ENCODE assay signal across 8 cellular contexts in genomic region chr17:51797150-51797549, GRCh38.
"Had no signal": no experiment of that assay in that cellular context is flagged by ENCODE, and none has a peak within 500 bp of the region (broad histone marks: within the 10 kb centered on the region; RNA-seq: fewer than 3 reads in every experiment).

No MANE protein-coding gene starts in this region.

- H3K9ac ChIP-seq: KMS-11 had no signal

- H3K4me1 Mint-ChIP-seq: IgD-negative memory B cell had no signal

- H3K27me3 Mint-ChIP-seq: IgD-negative memory B cell had no signal

- H3K27ac Mint-ChIP-seq: IgD-negative memory B cell had no signal

- H3K27ac ChIP-seq: HL-60, KMS-11 had no signal

- H3K36me3 Mint-ChIP-seq: IgD-negative memory B cell had no signal

- H3K4me2 ChIP-seq: KMS-11 had no signal

- H3K4me3 Mint-ChIP-seq: IgD-negative memory B cell had no signal

- FAIRE-seq: HepG2, HTR-8/SVneo had no signal

- DNase-seq: IMR-90, KBM-7, KG1 had no signal

- ATAC-seq: HepG2 had no signal
